ENCODE assay signal across 7 cellular contexts in the genomic region with DNA sequence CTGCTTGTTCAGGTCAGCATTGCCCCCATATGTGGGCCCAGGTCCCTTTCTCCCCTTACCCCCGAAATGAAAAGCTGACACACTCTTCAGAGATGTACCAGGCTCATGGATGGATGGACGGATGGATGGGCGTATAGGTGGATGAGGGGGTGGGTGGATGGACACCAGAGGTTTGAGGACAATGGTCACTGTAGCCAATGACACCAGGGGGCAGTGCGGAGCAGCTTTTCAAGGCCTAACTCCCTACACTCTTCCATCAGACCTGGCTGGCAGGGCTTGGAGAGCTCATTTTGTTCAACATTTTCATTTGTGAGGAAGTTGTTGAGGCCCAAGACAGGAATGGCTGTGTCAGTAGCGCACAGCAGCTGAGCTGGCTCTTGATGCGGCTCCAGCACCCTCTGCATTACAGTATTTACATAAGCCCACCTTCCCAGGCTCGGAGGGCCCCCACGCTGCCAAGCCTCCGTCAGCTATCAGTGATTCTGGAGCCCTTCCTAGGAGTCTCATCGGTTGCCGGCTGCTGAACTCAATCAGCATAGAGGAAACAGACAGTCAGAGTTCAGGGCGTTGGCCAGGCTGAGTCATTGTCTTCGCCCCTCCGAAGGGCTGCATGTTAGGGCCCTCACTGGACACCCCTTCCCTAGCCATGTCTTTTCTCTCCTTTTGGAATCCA. TPM values are rescaled to one million over a fixed set of nuclear protein-coding genes. Genes with fewer than 3 reads are reported as not detected.
DNase-seq lines count a peak whose midpoint lies in the region; ATAC-seq and TF ChIP-seq lines count a peak whose summit lies in the region.

No MANE protein-coding gene starts in this region.

- DNase-seq in GM10248 (ENCODE audit: extremely low spot score): peak; percentile 72
- peak; percentile 55 to 88 for DNase-seq in HL-60 (ENCODE audit: low read depth in 1 of 2, low spot score in 1 of 2)
- DNase-seq in Panc1 (ENCODE audit: low read depth, low spot score): peak; percentile 53
- DNase-seq in activated naive CD8-positive, alpha-beta T cell treated with anti-CD3 and anti-CD28 coated beads, Interleukin-2, amount 10 ng/mL, durations not matched to agents 7 days and 5 days: peak; percentile 56
- DNase-seq in left cardiac atrium: peak; percentile 81
- DNase-seq in psoas muscle: peak; percentile 68 to 71

- no peaks in the 10 kb centered on the region for H3K4me1 Mint-ChIP-seq in activated naive CD8-positive, alpha-beta T cell treated with anti-CD3 and anti-CD28 coated beads, Interleukin-2, amount 10 ng/mL, durations not matched to agents 7 days and 5 days

- no peak overlapping the region for H3K27ac Mint-ChIP-seq in activated naive CD8-positive, alpha-beta T cell treated with anti-CD3 and anti-CD28 coated beads, Interleukin-2, amount 10 ng/mL, durations not matched to agents 7 days and 5 days

- BruUV-seq in Panc1 (replicated peaks; lab: Mats Ljungman, UMichigan): no TSS peak

- H3K36me3 Mint-ChIP-seq in activated naive CD8-positive, alpha-beta T cell treated with anti-CD3 and anti-CD28 coated beads, Interleukin-2, amount 10 ng/mL, durations not matched to agents 7 days and 5 days: no peaks in the 10 kb centered on the region

- intact Hi-C loops in Panc1 (cut with micrococcal nuclease; ENCODE audit: unreplicated experiment): loop anchor here (1.0 to 10.0 kb wide), 2 partner anchors 125 to 260 kb away; no protein-coding TSS in a partner anchor
- intact Hi-C loops in left cardiac atrium (cut with DNase I): loop anchor here (5.0 to 10.0 kb wide), 3 partner anchors 122 to 260 kb away; no protein-coding TSS in a partner anchor
- intact Hi-C loops in psoas muscle (cut with DNase I): no loop called here

- 48 to 51% (median 49%) methylated on average over 14 of the region's 14 CpGs for WGBS in psoas muscle, 3 donors

- H3K27ac ChIP-seq in HL-60 (replicated peaks) (no peak overlapping the region), Panc1 (ENCODE audit: low read length) (no peak overlapping the region), psoas muscle (no peak overlapping the region)

- H3K27me3 Mint-ChIP-seq in activated naive CD8-positive, alpha-beta T cell treated with anti-CD3 and anti-CD28 coated beads, Interleukin-2, amount 10 ng/mL, durations not matched to agents 7 days and 5 days: no peaks in the 10 kb centered on the region

- POLR2A ChIA-PET in GM10248 (lab: Yijun Ruan, JAX): no interaction called here
- POLR2A ChIA-PET in Panc1 (lab: Charles Lee): interaction anchor here (0.5 to 0.6 kb wide), 2 partner anchors 116 to 253 kb away, joined by 3 read pairs; no protein-coding TSS in a partner anchor
- POLR2A ChIA-PET in activated naive CD8-positive, alpha-beta T cell treated with anti-CD3 and anti-CD28 coated beads, Interleukin-2, amount 10 ng/mL, durations not matched to agents 7 days and 5 days (lab: Charles Lee): no interaction called here

- in situ Hi-C loops in Panc1 (cut with HindIII; ENCODE audit: low pct_unique_long_range_greater_than_20kb, low sequenced_read_pairs): no loop called here

- TF ChIP-seq CTCF in GM10248 (IDR thresholded peaks at IDR 0.05; ENCODE audit: control extremely low read depth, extremely low read depth, low read depth, missing control alignments): peak; percentile 72
- TF ChIP-seq CTCF in HL-60 (IDR thresholded peaks at IDR 0.05; ENCODE audit: insufficient read depth, low read length): peak; percentile 69
- TF ChIP-seq CTCF in Panc1 (IDR thresholded peaks at IDR 0.05): peak; percentile 91
- TF ChIP-seq CTCF in psoas muscle (IDR thresholded peaks at IDR 0.05): peak; percentile 33

- no peaks in the 10 kb centered on the region for H3K4me1 ChIP-seq in Panc1 (ENCODE audit: control insufficient read depth, insufficient read depth, low read length)
- no peaks in the 10 kb centered on the region for H3K4me1 ChIP-seq in psoas muscle

- no peaks in the 10 kb centered on the region for H3K27me3 ChIP-seq in HL-60 (ENCODE audit: insufficient read depth, poor library complexity, severe bottlenecking)
- no peaks in the 10 kb centered on the region for H3K27me3 ChIP-seq in Panc1 (ENCODE audit: control insufficient read depth, insufficient read depth, low read length)
- H3K27me3 ChIP-seq in psoas muscle (ENCODE audit: insufficient read depth in 3 of 3, low read length in 2 of 3): no peaks in the 10 kb centered on the region

- no peak overlapping the region for H3K4me3 Mint-ChIP-seq in activated naive CD8-positive, alpha-beta T cell treated with anti-CD3 and anti-CD28 coated beads, Interleukin-2, amount 10 ng/mL, durations not matched to agents 7 days and 5 days

- H3K9me3 ChIP-seq in Panc1 (ENCODE audit: control insufficient read depth, insufficient read depth, low read depth, low read length) (no peaks in the 10 kb centered on the region), psoas muscle (no peaks in the 10 kb centered on the region)

- ATAC-seq in Panc1 (peak; percentile 96), left cardiac atrium (peak; percentile 77 to 95), psoas muscle (peak in 3 of 4 donors; percentile 38 to 72 (median 45)), HG03342 (IDR thresholded peaks at IDR 0.05; ENCODE audit: unreplicated experiment) (no peak)
- ATAC-seq in activated naive CD8-positive, alpha-beta T cell treated with anti-CD3 and anti-CD28 coated beads, Interleukin-2, amount 10 ng/mL, durations not matched to agents 7 days and 5 days (ENCODE audit: low read depth): no peak

- no peaks in the 10 kb centered on the region for H3K9me3 Mint-ChIP-seq in activated naive CD8-positive, alpha-beta T cell treated with anti-CD3 and anti-CD28 coated beads, Interleukin-2, amount 10 ng/mL, durations not matched to agents 7 days and 5 days

- H3K4me3 ChIP-seq in HL-60 (replicated peaks; ENCODE audit: insufficient read depth, low read length) (no peak overlapping the region), Panc1 (ENCODE audit: low read depth in 2 of 2, low read length in 2 of 2) (no peak overlapping the region), psoas muscle (no peak overlapping the region)

- H3K36me3 ChIP-seq in Panc1 (ENCODE audit: control insufficient read depth, insufficient read depth, low read length) (no peaks in the 10 kb centered on the region), psoas muscle (ENCODE audit: insufficient read depth in 1 of 2, low read depth in 1 of 2) (no peaks in the 10 kb centered on the region)

- CTCF ChIA-PET in GM10248 (lab: Yijun Ruan, JAX) (interaction anchor here (0.6 to 7.7 kb wide), 40 partner anchors 10 to 433 kb away, joined by 3 to 92 read pairs (median 3); partner anchors contain the start of genes FFAR4, FRA10AC1 and PDE6C), Panc1 (lab: Charles Lee) (interaction anchor here (0.6 to 1.9 kb wide), 14 partner anchors 9 to 263 kb away, joined by 3 to 24 read pairs (median 4); partner anchors contain the start of gene FRA10AC1)

RNA-seq across cellular contexts. Expression of gene FFAR4, which starts 11.6 kb away (rescaled TPM):
- total RNA-seq in Panc1 (2021; ENCODE audit: unreplicated experiment): 0.92 TPM
- 8.2 TPM for polyA plus RNA-seq in Panc1 (2012; ENCODE audit: insufficient read length)
- not detected for total RNA-seq in activated naive CD8-positive, alpha-beta T cell treated with anti-CD3 and anti-CD28 coated beads, Interleukin-2, amount 10 ng/mL, durations not matched to agents 7 days and 5 days
- total RNA-seq in left cardiac atrium: 1 to 10 TPM in 1 of 2 donors, under 1 TPM in 1; 0.39 to 1.4 TPM
- under 1 TPM in 1 of 4 donors, not detected in 3; 0.07 TPM for total RNA-seq in psoas muscle
- polyA plus RNA-seq in psoas muscle: under 1 TPM; 0.01 to 0.18 (median 0.08) TPM

RNA-seq across cellular contexts. Expression of gene RBP4, which starts 46.1 kb away (rescaled TPM):
- total RNA-seq in Panc1 (2021; ENCODE audit: unreplicated experiment): 6.9 TPM
- polyA plus RNA-seq in Panc1 (2012; ENCODE audit: insufficient read length): 12.6 TPM
- not detected for total RNA-seq in activated naive CD8-positive, alpha-beta T cell treated with anti-CD3 and anti-CD28 coated beads, Interleukin-2, amount 10 ng/mL, durations not matched to agents 7 days and 5 days
- total RNA-seq in left cardiac atrium: 100 to 1,000 TPM in 1 of 2 donors, 10 to 100 TPM in 1; 87.1 to 165 TPM
- 1 to 10 TPM; 1.0 to 2.8 (median 1.7) TPM for total RNA-seq in psoas muscle
- polyA plus RNA-seq in psoas muscle: 10 to 100 TPM in 1 of 3 donors, 1 to 10 TPM in 2; 1.2 to 13.6 (median 5.2) TPM

RNA-seq across cellular contexts. Expression of gene PDE6C, which starts 57.4 kb away (rescaled TPM):
- total RNA-seq in Panc1 (2021; ENCODE audit: unreplicated experiment) (not detected), left cardiac atrium (not detected), psoas muscle (not detected)
- polyA plus RNA-seq in Panc1 (2012; ENCODE audit: insufficient read length): not detected
- not detected for total RNA-seq in activated naive CD8-positive, alpha-beta T cell treated with anti-CD3 and anti-CD28 coated beads, Interleukin-2, amount 10 ng/mL, durations not matched to agents 7 days and 5 days
- polyA plus RNA-seq in psoas muscle: not detected

RNA-seq across cellular contexts. Expression of gene CEP55, which starts 58.5 kb away (rescaled TPM):
- total RNA-seq in Panc1 (2021; ENCODE audit: unreplicated experiment) (96.4 TPM), left cardiac atrium (1 to 10 TPM in 1 of 2 donors, under 1 TPM in 1; 0.24 to 1.7 TPM), psoas muscle (under 1 TPM in 2 of 4 donors, not detected in 2; 0.10 to 0.29 TPM)
- 29.0 TPM for polyA plus RNA-seq in Panc1 (2012; ENCODE audit: insufficient read length)
- 10 to 100 TPM; 45.9 to 50.7 TPM for total RNA-seq in activated naive CD8-positive, alpha-beta T cell treated with anti-CD3 and anti-CD28 coated beads, Interleukin-2, amount 10 ng/mL, durations not matched to agents 7 days and 5 days
- polyA plus RNA-seq in psoas muscle: under 1 TPM in 2 of 3 donors, not detected in 1; 0.16 to 0.25 TPM

Comparison
In these comparisons a context has a peak if more than half of its experiments do, and no peak if none do; other contexts are left out.
1. CTCF ChIP-seq: peak in every context shown above with its lines; median percentile 91 in Panc1; 72 in GM10248; 69 in HL-60; 33 in psoas muscle.
2. ATAC-seq: peak in Panc1 (single experiment), left cardiac atrium (2 of 2) and psoas muscle (3 of 4); none in activated naive CD8-positive, alpha-beta T cell treated with anti-CD3 and anti-CD28 coated beads, Interleukin-2, amount 10 ng/mL, durations not matched to agents 7 days and 5 days (single experiment) and HG03342 (single experiment).
3. RNA of gene RBP4, which starts 46.1 kb away (total RNA-seq): 87.1 to 165 TPM in left cardiac atrium; 6.9 TPM in Panc1 (single experiment), 1.0 to 2.8 TPM in psoas muscle and not detected in activated naive CD8-positive, alpha-beta T cell treated with anti-CD3 and anti-CD28 coated beads, Interleukin-2, amount 10 ng/mL, durations not matched to agents 7 days and 5 days; every median in the first group is over 10 times any median in the second.
4. intact Hi-C loops: an anchor here in Panc1 (1.0 to 10.0 kb wide) and left cardiac atrium (5.0 to 10.0 kb wide); none called in psoas muscle.
5. Peak in every context shown above with its lines, with median percentiles within 50 percentile points of each other: DNase-seq.